1 cellular context compared by ENCODE assay signal in the genomic region with DNA sequence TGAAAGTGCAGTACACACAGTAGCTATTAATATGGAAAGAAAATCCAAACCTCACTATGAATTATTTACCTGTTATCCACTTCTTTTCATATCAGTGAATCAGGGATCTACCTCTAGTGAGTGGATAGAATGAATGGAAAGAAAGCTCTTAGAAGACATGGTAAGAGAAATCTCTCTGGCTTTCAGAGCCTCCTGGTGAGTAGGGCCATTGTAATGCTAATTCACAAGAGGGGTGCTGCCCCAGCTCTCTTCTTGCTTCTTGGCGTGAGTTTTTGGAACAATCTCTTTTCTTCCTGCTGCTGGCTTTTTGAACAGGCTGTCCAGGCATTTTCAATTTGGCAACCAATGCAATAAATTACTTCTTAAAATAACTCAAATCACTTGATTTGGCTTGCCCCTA.
TF ChIP-seq lines count a peak whose summit lies in the region.

No MANE protein-coding gene starts in this region.

TF ChIP-seq in HepG2, 621 proteins besides CTCF, POLR2A, EP300 and RAD21:
- TF ChIP-seq, protein P1, sequence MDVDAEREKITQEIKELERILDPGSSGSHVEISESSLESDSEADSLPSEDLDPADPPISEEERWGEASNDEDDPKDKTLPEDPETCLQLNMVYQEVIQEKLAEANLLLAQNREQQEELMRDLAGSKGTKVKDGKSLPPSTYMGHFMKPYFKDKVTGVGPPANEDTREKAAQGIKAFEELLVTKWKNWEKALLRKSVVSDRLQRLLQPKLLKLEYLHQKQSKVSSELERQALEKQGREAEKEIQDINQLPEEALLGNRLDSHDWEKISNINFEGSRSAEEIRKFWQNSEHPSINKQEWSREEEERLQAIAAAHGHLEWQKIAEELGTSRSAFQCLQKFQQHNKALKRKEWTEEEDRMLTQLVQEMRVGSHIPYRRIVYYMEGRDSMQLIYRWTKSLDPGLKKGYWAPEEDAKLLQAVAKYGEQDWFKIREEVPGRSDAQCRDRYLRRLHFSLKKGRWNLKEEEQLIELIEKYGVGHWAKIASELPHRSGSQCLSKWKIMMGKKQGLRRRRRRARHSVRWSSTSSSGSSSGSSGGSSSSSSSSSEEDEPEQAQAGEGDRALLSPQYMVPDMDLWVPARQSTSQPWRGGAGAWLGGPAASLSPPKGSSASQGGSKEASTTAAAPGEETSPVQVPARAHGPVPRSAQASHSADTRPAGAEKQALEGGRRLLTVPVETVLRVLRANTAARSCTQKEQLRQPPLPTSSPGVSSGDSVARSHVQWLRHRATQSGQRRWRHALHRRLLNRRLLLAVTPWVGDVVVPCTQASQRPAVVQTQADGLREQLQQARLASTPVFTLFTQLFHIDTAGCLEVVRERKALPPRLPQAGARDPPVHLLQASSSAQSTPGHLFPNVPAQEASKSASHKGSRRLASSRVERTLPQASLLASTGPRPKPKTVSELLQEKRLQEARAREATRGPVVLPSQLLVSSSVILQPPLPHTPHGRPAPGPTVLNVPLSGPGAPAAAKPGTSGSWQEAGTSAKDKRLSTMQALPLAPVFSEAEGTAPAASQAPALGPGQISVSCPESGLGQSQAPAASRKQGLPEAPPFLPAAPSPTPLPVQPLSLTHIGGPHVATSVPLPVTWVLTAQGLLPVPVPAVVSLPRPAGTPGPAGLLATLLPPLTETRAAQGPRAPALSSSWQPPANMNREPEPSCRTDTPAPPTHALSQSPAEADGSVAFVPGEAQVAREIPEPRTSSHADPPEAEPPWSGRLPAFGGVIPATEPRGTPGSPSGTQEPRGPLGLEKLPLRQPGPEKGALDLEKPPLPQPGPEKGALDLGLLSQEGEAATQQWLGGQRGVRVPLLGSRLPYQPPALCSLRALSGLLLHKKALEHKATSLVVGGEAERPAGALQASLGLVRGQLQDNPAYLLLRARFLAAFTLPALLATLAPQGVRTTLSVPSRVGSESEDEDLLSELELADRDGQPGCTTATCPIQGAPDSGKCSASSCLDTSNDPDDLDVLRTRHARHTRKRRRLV (CRISPR knock-in tag; IDR thresholded peaks at IDR 0.05), result no peak
- TF ChIP-seq, protein P2, sequence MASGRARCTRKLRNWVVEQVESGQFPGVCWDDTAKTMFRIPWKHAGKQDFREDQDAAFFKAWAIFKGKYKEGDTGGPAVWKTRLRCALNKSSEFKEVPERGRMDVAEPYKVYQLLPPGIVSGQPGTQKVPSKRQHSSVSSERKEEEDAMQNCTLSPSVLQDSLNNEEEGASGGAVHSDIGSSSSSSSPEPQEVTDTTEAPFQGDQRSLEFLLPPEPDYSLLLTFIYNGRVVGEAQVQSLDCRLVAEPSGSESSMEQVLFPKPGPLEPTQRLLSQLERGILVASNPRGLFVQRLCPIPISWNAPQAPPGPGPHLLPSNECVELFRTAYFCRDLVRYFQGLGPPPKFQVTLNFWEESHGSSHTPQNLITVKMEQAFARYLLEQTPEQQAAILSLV (CRISPR knock-in tag; IDR thresholded peaks at IDR 0.05; ENCODE audit: borderline replicate concordance), result no peak
- TF ChIP-seq TSC22D2 (CRISPR knock-in tag; IDR thresholded peaks at IDR 0.05; ENCODE audit: borderline replicate concordance) (no peak), HES4 (CRISPR knock-in tag; IDR thresholded peaks at IDR 0.05; ENCODE audit: borderline replicate concordance) (no peak), TP53 (CRISPR knock-in tag; conservative IDR thresholded peaks at IDR 0.05) (no peak), NFE2 (CRISPR knock-in tag; IDR thresholded peaks at IDR 0.05) (no peak), HNF4A (CRISPR knock-in tag; IDR thresholded peaks at IDR 0.05) (no peak), REL (CRISPR knock-in tag; conservative IDR thresholded peaks at IDR 0.05) (no peak)
- TF ChIP-seq, protein P3, sequence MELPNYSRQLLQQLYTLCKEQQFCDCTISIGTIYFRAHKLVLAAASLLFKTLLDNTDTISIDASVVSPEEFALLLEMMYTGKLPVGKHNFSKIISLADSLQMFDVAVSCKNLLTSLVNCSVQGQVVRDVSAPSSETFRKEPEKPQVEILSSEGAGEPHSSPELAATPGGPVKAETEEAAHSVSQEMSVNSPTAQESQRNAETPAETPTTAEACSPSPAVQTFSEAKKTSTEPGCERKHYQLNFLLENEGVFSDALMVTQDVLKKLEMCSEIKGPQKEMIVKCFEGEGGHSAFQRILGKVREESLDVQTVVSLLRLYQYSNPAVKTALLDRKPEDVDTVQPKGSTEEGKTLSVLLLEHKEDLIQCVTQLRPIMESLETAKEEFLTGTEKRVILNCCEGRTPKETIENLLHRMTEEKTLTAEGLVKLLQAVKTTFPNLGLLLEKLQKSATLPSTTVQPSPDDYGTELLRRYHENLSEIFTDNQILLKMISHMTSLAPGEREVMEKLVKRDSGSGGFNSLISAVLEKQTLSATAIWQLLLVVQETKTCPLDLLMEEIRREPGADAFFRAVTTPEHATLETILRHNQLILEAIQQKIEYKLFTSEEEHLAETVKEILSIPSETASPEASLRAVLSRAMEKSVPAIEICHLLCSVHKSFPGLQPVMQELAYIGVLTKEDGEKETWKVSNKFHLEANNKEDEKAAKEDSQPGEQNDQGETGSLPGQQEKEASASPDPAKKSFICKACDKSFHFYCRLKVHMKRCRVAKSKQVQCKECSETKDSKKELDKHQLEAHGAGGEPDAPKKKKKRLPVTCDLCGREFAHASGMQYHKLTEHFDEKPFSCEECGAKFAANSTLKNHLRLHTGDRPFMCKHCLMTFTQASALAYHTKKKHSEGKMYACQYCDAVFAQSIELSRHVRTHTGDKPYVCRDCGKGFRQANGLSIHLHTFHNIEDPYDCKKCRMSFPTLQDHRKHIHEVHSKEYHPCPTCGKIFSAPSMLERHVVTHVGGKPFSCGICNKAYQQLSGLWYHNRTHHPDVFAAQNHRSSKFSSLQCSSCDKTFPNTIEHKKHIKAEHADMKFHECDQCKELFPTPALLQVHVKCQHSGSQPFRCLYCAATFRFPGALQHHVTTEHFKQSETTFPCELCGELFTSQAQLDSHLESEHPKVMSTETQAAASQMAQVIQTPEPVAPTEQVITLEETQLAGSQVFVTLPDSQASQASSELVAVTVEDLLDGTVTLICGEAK (IDR thresholded peaks at IDR 0.05), result no peak
- TF ChIP-seq, protein P3 (CRISPR knock-in tag; IDR thresholded peaks at IDR 0.05), result no peak
- TF ChIP-seq, protein P4, sequence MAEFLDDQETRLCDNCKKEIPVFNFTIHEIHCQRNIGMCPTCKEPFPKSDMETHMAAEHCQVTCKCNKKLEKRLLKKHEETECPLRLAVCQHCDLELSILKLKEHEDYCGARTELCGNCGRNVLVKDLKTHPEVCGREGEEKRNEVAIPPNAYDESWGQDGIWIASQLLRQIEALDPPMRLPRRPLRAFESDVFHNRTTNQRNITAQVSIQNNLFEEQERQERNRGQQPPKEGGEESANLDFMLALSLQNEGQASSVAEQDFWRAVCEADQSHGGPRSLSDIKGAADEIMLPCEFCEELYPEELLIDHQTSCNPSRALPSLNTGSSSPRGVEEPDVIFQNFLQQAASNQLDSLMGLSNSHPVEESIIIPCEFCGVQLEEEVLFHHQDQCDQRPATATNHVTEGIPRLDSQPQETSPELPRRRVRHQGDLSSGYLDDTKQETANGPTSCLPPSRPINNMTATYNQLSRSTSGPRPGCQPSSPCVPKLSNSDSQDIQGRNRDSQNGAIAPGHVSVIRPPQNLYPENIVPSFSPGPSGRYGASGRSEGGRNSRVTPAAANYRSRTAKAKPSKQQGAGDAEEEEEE (CRISPR knock-in tag; IDR thresholded peaks at IDR 0.05; ENCODE audit: borderline replicate concordance), result no peak
- TF ChIP-seq, protein P5, sequence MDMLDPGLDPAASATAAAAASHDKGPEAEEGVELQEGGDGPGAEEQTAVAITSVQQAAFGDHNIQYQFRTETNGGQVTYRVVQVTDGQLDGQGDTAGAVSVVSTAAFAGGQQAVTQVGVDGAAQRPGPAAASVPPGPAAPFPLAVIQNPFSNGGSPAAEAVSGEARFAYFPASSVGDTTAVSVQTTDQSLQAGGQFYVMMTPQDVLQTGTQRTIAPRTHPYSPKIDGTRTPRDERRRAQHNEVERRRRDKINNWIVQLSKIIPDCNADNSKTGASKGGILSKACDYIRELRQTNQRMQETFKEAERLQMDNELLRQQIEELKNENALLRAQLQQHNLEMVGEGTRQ (IDR thresholded peaks at IDR 0.05; ENCODE audit: low read depth, low read length), result no peak
- TF ChIP-seq, protein P5 (CRISPR knock-in tag; IDR thresholded peaks at IDR 0.05; ENCODE audit: borderline replicate concordance), result no peak
